In genomic region chr10:12333382-12334185, GRCh38 we compare ENCODE assay signal across 8 cellular contexts. TPM values are rescaled to one million over a fixed set of nuclear protein-coding genes. Genes with fewer than 3 reads are reported as not detected.
DNase-seq lines count a peak whose midpoint lies in the region; ATAC-seq and TF ChIP-seq lines count a peak whose summit lies in the region.

No MANE protein-coding gene starts in this region.

- DNase-seq in GM04503 (ENCODE audit: low read depth): peak; percentile 89
- DNase-seq in HS-5 (ENCODE audit: low read depth): peak; percentile 68
- peak; percentile 81 to 83 for DNase-seq in SJCRH30
- DNase-seq in upper lobe of right lung: peak; percentile 73
- DNase-seq in effector CD8-positive, alpha-beta T cell (lab: John Stamatoyannopoulos, UW): no peak

- H3K36me3 ChIP-seq in SJCRH30: no peaks in the 10 kb centered on the region
- H3K36me3 ChIP-seq in mucosa of rectum (ENCODE audit: control insufficient read depth in 2 of 2, insufficient read depth in 2 of 2, low read length in 2 of 2): no peaks in the 10 kb centered on the region
- no peaks in the 10 kb centered on the region for H3K36me3 ChIP-seq in upper lobe of right lung

- ATAC-seq in GM21423 (IDR thresholded peaks at IDR 0.05; ENCODE audit: unreplicated experiment) (peak; percentile 65), upper lobe of right lung (peak; percentile 96)

- no peak overlapping the region for H3K9ac ChIP-seq in mucosa of rectum (ENCODE audit: low read depth in 1 of 2, low read length in 2 of 2)

- peak overlapping the region; percentile 4 for H3K4me3 Mint-ChIP-seq in dendritic cell treated with granulocyte-macrophage colony-stimulating factor and Interleukin-4, amounts not matched to agents 40 ng/mL and 50 ng/mL, for 4 days

- intact Hi-C loops in dendritic cell treated with granulocyte-macrophage colony-stimulating factor and Interleukin-4, amounts not matched to agents 40 ng/mL and 50 ng/mL, for 4 days (cut with micrococcal nuclease): loop anchor here (5.0 kb wide), 1 partner anchor 71 kb away; no protein-coding TSS in a partner anchor
- intact Hi-C loops in upper lobe of right lung (cut with DNase I): no loop called here

- H3K27ac Mint-ChIP-seq in dendritic cell treated with granulocyte-macrophage colony-stimulating factor and Interleukin-4, amounts not matched to agents 40 ng/mL and 50 ng/mL, for 4 days: peak overlapping the region; percentile 89

- H3K27me3 Mint-ChIP-seq in dendritic cell treated with granulocyte-macrophage colony-stimulating factor and Interleukin-4, amounts not matched to agents 40 ng/mL and 50 ng/mL, for 4 days: no peaks in the 10 kb centered on the region

- no peaks in the 10 kb centered on the region for H3K36me3 Mint-ChIP-seq in dendritic cell treated with granulocyte-macrophage colony-stimulating factor and Interleukin-4, amounts not matched to agents 40 ng/mL and 50 ng/mL, for 4 days (ENCODE audit: low read depth)

- H3K4me1 Mint-ChIP-seq in dendritic cell treated with granulocyte-macrophage colony-stimulating factor and Interleukin-4, amounts not matched to agents 40 ng/mL and 50 ng/mL, for 4 days (ENCODE audit: low read depth): peaks cover 25% of the 10 kb centered on the region

- H3K4me3 ChIP-seq in SJCRH30 (peak overlapping the region; percentile 24), mucosa of rectum (ENCODE audit: low read length in 2 of 2) (no peak overlapping the region), upper lobe of right lung (no peak overlapping the region)

- H3K9me3 Mint-ChIP-seq in dendritic cell treated with granulocyte-macrophage colony-stimulating factor and Interleukin-4, amounts not matched to agents 40 ng/mL and 50 ng/mL, for 4 days: no peaks in the 10 kb centered on the region

- TF ChIP-seq CTCF in upper lobe of right lung (IDR thresholded peaks at IDR 0.05): no peak

- H3K27me3 ChIP-seq in SJCRH30: no peaks in the 10 kb centered on the region
- no peaks in the 10 kb centered on the region for H3K27me3 ChIP-seq in mucosa of rectum (ENCODE audit: control insufficient read depth in 2 of 2, insufficient read depth in 2 of 2, low read length in 2 of 2)
- H3K27me3 ChIP-seq in upper lobe of right lung: no peaks in the 10 kb centered on the region

- H3K9me3 ChIP-seq in SJCRH30 (replicated peaks): no peaks in the 10 kb centered on the region
- no peaks in the 10 kb centered on the region for H3K9me3 ChIP-seq in mucosa of rectum (ENCODE audit: control insufficient read depth in 2 of 2, low read length in 2 of 2)
- no peaks in the 10 kb centered on the region for H3K9me3 ChIP-seq in upper lobe of right lung

- peaks cover 15% of the 10 kb centered on the region for H3K4me1 ChIP-seq in SJCRH30
- H3K4me1 ChIP-seq in mucosa of rectum (ENCODE audit: control insufficient read depth in 2 of 2, insufficient read depth in 2 of 2, low read length in 2 of 2): peaks cover 0 to 5% of the 10 kb centered on the region in 2 donors
- peaks cover 11% of the 10 kb centered on the region for H3K4me1 ChIP-seq in upper lobe of right lung

- peak overlapping the region; percentile 87 for H3K27ac ChIP-seq in SJCRH30
- peak overlapping the region; percentile 38 to 49 for H3K27ac ChIP-seq in mucosa of rectum (ENCODE audit: low read depth in 2 of 2, low read length in 2 of 2)
- H3K27ac ChIP-seq in upper lobe of right lung: peak overlapping the region; percentile 30

RNA-seq across cellular contexts. Expression of gene CAMK1D, which starts 15.8 kb away (rescaled TPM):
- 0.63 and 1.1 TPM in 2 replicates for total RNA-seq in SJCRH30 (2014; rRNA removed; shearing (Covaris generic))
- 17.1 TPM for total RNA-seq in upper lobe of right lung

Comparison
In these comparisons a context has a peak if more than half of its experiments do, and no peak if none do; other contexts are left out.
1. H3K27ac ChIP-seq: peak in every context shown above with its lines; median percentile 87 in SJCRH30; 44 in mucosa of rectum; 30 in upper lobe of right lung.